In the genomic region with DNA sequence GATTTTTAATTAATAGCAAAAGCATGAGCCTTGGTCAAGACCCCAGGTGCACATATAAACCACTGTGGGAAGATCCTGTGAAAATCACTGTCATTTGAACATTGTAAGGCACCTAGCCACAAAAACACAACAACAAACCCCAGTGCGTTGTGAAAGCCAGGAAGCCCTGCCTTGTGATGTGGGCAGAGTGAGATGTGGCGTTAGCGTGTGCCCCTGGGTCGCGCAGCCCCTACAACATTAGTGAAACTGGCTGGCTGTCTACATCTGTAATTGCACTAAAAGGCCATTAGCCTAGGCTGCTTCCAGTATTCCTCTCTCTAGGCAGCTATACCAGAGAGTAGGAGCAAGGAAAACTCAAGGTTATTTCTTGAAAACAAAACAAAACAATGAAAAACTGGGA, we compare ENCODE assay signal across 1 cellular context.
TF ChIP-seq lines count a peak whose summit lies in the region.

No MANE protein-coding gene starts in this region.

TF ChIP-seq in HEK293T, 16 proteins besides CTCF, POLR2A, EP300 and RAD21:
- TF ChIP-seq LEF1 (IDR thresholded peaks at IDR 0.05; ENCODE audit: borderline replicate concordance) (no peak), ARNT (IDR thresholded peaks at IDR 0.05) (no peak), BHLHE40 (IDR thresholded peaks at IDR 0.05; ENCODE audit: borderline replicate concordance) (no peak), FOXA1 (IDR thresholded peaks at IDR 0.05) (no peak), ELF4 (IDR thresholded peaks at IDR 0.05) (no peak), TARDBP (IDR thresholded peaks at IDR 0.05) (no peak), FOXK2 (IDR thresholded peaks at IDR 0.05) (no peak), FOXM1 (IDR thresholded peaks at IDR 0.05; ENCODE audit: borderline replicate concordance) (no peak), SUZ12 (IDR thresholded peaks at IDR 0.05) (no peak), ZNF384 (IDR thresholded peaks at IDR 0.05) (no peak), L3MBTL2 (conservative IDR thresholded peaks at IDR 0.05) (no peak)
